ENCODE assay signal across 18 cellular contexts in genomic region chr6:109050447-109051102, GRCh38. TPM values are rescaled to one million over a fixed set of nuclear protein-coding genes. Genes with fewer than 3 reads are reported as not detected.
DNase-seq lines count a peak whose midpoint lies in the region; ATAC-seq, FAIRE-seq and TF ChIP-seq lines count a peak whose summit lies in the region.
"Had no signal": no experiment of that assay in that cellular context is flagged by ENCODE, and none has a peak within 500 bp of the region (broad histone marks: within the 10 kb centered on the region; RNA-seq: fewer than 3 reads in every experiment).

No MANE protein-coding gene starts in this region.

- TF ChIP-seq EP300 in HepG2 (IDR thresholded peaks at IDR 0.05; ENCODE audit: low read depth in 2 of 2, low read length in 2 of 2) (peak in 1 of 2 experiments; percentile 67; a peak in 1 of 4 replicates), HepG2 (CRISPR knock-in tag; IDR thresholded peaks at IDR 0.05; ENCODE audit: borderline replicate concordance) (no peak), stomach (IDR thresholded peaks at IDR 0.05) (no peak)

- H3K27me3 Mint-ChIP-seq in WTC11 (ENCODE audit: low read depth) = no peaks in the 10 kb centered on the region
- H3K27me3 Mint-ChIP-seq: CD4-positive, alpha-beta T cell had no signal

- peak; percentile 37 for FAIRE-seq in HepG2 (lab: Jason Lieb, UNC)
- FAIRE-seq: HTR-8/SVneo had no signal

- 0 out of 2 replicates have a peak overlapping the region, but pooled peaks have one; percentile 36 for H3K27ac Mint-ChIP-seq in WTC11
- H3K27ac Mint-ChIP-seq: CD4-positive, alpha-beta T cell; GM23338 had no signal

- H3K79me2 ChIP-seq in HepG2 (ENCODE audit: insufficient read depth, low read length) = no peaks in the 10 kb centered on the region

- H2AFZ ChIP-seq in HepG2 (ENCODE audit: low read length) = no peak overlapping the region
- H2AFZ ChIP-seq: GM23338 had no signal

- WGBS in HepG2 (ENCODE audit: low lambda C conversion rate) = 0% methylated on average over 1 of the region's 1 CpG
- 71% methylated on average over 1 of the region's 1 CpG for WGBS in right lobe of liver (ENCODE audit: insufficient coverage, low coverage, low lambda C conversion rate, missing lambda C conversion rate)
- 62 to 71% methylated on average over 1 of the region's 1 CpG for WGBS in testis, 2 donors
- 62 to 84% (median 71%) methylated on average over 1 of the region's 1 CpG for WGBS in stomach, 5 donors

- H3K4me1 Mint-ChIP-seq in WTC11 = peaks cover 13% of the 10 kb centered on the region

- intact Hi-C loops in HepG2 (cut with micrococcal nuclease; ENCODE audit: unreplicated experiment) (loop anchor here (1.0 to 2.0 kb wide), 2 partner anchors 9 to 42 kb away; no protein-coding TSS in a partner anchor), right lobe of liver (cut with DNase I) (no loop called here), testis (cut with DNase I; ENCODE audit: low total_unique reads) (no loop called here), Right ventricle myocardium superior (cut with DNase I) (no loop called here), stomach (cut with DNase I; ENCODE audit: low total_unique reads) (no loop called here)

- H3K36me3 ChIP-seq in HepG2 (replicated peaks in 1 of 2; ENCODE audit: control insufficient read depth in 1 of 2, insufficient read depth in 2 of 2, low read length in 2 of 2) (no peaks in the 10 kb centered on the region), right lobe of liver (no peaks in the 10 kb centered on the region), testis (ENCODE audit: low read depth, missing control alignments) (no peaks in the 10 kb centered on the region), stomach (no peaks in the 10 kb centered on the region)

- H3K4me3 ChIP-seq in HepG2 (replicated peaks in 1 of 3; ENCODE audit: insufficient read depth in 1 of 3, low read depth in 2 of 3, low read length in 3 of 3) (no peak overlapping the region), right lobe of liver (no peak overlapping the region), testis (no peak overlapping the region), stomach (no peak overlapping the region)
- H3K4me3 ChIP-seq: GM23338 had no signal

- no peaks in the 10 kb centered on the region for H3K27me3 ChIP-seq in HepG2 (ENCODE audit: control insufficient read depth in 1 of 2, insufficient read depth in 2 of 2, low read length in 2 of 2)
- no peaks in the 10 kb centered on the region for H3K27me3 ChIP-seq in right lobe of liver
- no peaks in the 10 kb centered on the region for H3K27me3 ChIP-seq in layer of hippocampus (ENCODE audit: control insufficient read depth, insufficient read depth, low read length)
- no peaks in the 10 kb centered on the region for H3K27me3 ChIP-seq in testis
- H3K27me3 ChIP-seq in stomach = no peaks in the 10 kb centered on the region

- no peaks in the 10 kb centered on the region for H3K9me3 ChIP-seq in HepG2 (ENCODE audit: low read length)
- no peaks in the 10 kb centered on the region for H3K9me3 ChIP-seq in right lobe of liver
- no peaks in the 10 kb centered on the region for H3K9me3 ChIP-seq in testis
- H3K9me3 ChIP-seq in stomach = no peaks in the 10 kb centered on the region
- H3K9me3 ChIP-seq: Caco-2 had no signal

- TF ChIP-seq POLR2A in HepG2 (IDR thresholded peaks at IDR 0.05; ENCODE audit: insufficient read depth in 1 of 2, low read depth in 2 of 2, low read length in 2 of 2) (no peak), right lobe of liver (IDR thresholded peaks at IDR 0.05) (no peak), testis (IDR thresholded peaks at IDR 0.05) (no peak), stomach (IDR thresholded peaks at IDR 0.05) (no peak)

- POLR2A ChIA-PET in HepG2 (lab: Yijun Ruan, JAX) = interaction anchor here (1.0 to 1.4 kb wide), 3 partner anchors 41 to 492 kb away, joined by 4 to 7 read pairs (median 5); partner anchors contain the start of genes CEP57L1 and SESN1
- POLR2A ChIA-PET in WTC11 (lab: Charles Lee) = interaction anchor here (1.3 kb wide), 1 partner anchor 105 kb away, joined by 3 read pairs; no protein-coding TSS in a partner anchor

- H3K4me2 ChIP-seq in HepG2 (ENCODE audit: low read depth, low read length) = peak overlapping the region; percentile 59
- H3K4me2 ChIP-seq: GM23338 had no signal

- peak; percentile 85 for ATAC-seq in HepG2
- ATAC-seq in right lobe of liver = no peak
- ATAC-seq in WTC11 = no peak
- ATAC-seq in Right ventricle myocardium superior (ENCODE audit: poor library complexity) = no peak
- ATAC-seq: GM23338, Panc1 had no signal

- peaks cover 17% of the 10 kb centered on the region for H3K9me3 Mint-ChIP-seq in WTC11
- H3K9me3 Mint-ChIP-seq: CD4-positive, alpha-beta T cell had no signal

- no peak for TF ChIP-seq CTCF in HepG2 (CRISPR knock-in tag; IDR thresholded peaks at IDR 0.05)
- TF ChIP-seq CTCF in right lobe of liver (IDR thresholded peaks at IDR 0.05) = no peak
- no peak for TF ChIP-seq CTCF in WTC11 (IDR thresholded peaks at IDR 0.05)
- no peak for TF ChIP-seq CTCF in testis (IDR thresholded peaks at IDR 0.05)
- no peak for TF ChIP-seq CTCF in stomach (IDR thresholded peaks at IDR 0.05)

- H3K27ac ChIP-seq in HepG2 (ENCODE audit: extremely low read length, insufficient read depth, low read length) (peak overlapping the region; percentile 52), right lobe of liver (no peak overlapping the region), layer of hippocampus (ENCODE audit: low read depth, low read length) (peak overlapping the region; percentile 10), testis (peak overlapping the region; percentile 49 to 79), stomach (no peak overlapping the region)

- in situ Hi-C loops in HepG2 (cut with HindIII; ENCODE audit: extremely low pct_ligation_motif_present, low pct_unique_long_range_greater_than_20kb) = no loop called here

- TF ChIP-seq RAD21 in HepG2 (CRISPR knock-in tag; IDR thresholded peaks at IDR 0.05) = no peak

- peaks cover 13% of the 10 kb centered on the region for H3K36me3 Mint-ChIP-seq in WTC11

- CTCF ChIA-PET in HepG2 (lab: Yijun Ruan, JAX; ENCODE audit: low intra/inter-chr PET ratio, low total read pairs) (interaction anchor here (1.0 kb wide), 1 partner anchor 23 kb away, joined by 3 read pairs; no protein-coding TSS in a partner anchor), WTC11 (lab: Charles Lee) (no interaction called here)

- BruUV-seq in HepG2 (replicated peaks; lab: Mats Ljungman, UMichigan) = no TSS peak

- H3K4me3 Mint-ChIP-seq in WTC11 = no peak overlapping the region
- H3K4me3 Mint-ChIP-seq: CD4-positive, alpha-beta T cell; GM23338 had no signal

- H3K4me1 ChIP-seq in HepG2 (ENCODE audit: insufficient read depth, low read length) = peaks cover 48% of the 10 kb centered on the region
- H3K4me1 ChIP-seq in right lobe of liver = no peaks in the 10 kb centered on the region
- H3K4me1 ChIP-seq in testis = peaks cover 23% of the 10 kb centered on the region
- peaks cover 0 to 45% (median 22%) of the 10 kb centered on the region in 4 donors for H3K4me1 ChIP-seq in stomach

- H3K9ac ChIP-seq in HepG2 (ENCODE audit: insufficient read depth, low read depth, low read length) = peak overlapping the region; percentile 27; the same call in 1 of the 2 replicates

- peak; percentile 78 for DNase-seq in HepG2 (ENCODE audit: low spot score)
- DNase-seq in right lobe of liver = no peak
- DNase-seq in WTC11 (ENCODE audit: low spot score) = no peak
- DNase-seq in testis = no peak
- DNase-seq in cortex of kidney (lab: John Stamatoyannopoulos, UW) = no peak
- no peak for DNase-seq in Right ventricle myocardium superior
- no peak for DNase-seq in stomach
- DNase-seq: Caco-2; CD4-positive, alpha-beta T cell; GF-D8; Kasumi-1; NCI-H1105 treated with DMSO at 0.1 percent for 48 hours; NCI-H1694; NCI-H510A had no signal

- no peaks in the 10 kb centered on the region for H4K20me1 ChIP-seq in HepG2 (ENCODE audit: insufficient read depth, low read length)

RNA-seq across cellular contexts. Expression of gene SESN1, which starts 44.1 kb away (rescaled TPM):
- total RNA-seq in HepG2 (2016; rRNA removed; fragmentation: Illumina TruSeq; extraction: Trizol) = 44.7 and 52.1 TPM in 2 replicates
- 5.9 and 6.4 TPM in 2 replicates for total RNA-seq in HepG2 (2016; cell fraction: cytosol; rRNA removed; fragmentation: Illumina TruSeq; extraction: Trizol; ENCODE audit: low read depth)
- total RNA-seq in HepG2 (2016; cell fraction: insoluble cytoplasmic fraction; rRNA removed; fragmentation: Illumina TruSeq; extraction: Trizol) = 44.0 and 53.7 TPM in 2 replicates
- total RNA-seq in HepG2 (2016; cell fraction: membrane; rRNA removed; fragmentation: Illumina TruSeq; extraction: Trizol) = 18.5 and 19.2 TPM in 2 replicates
- 41.0 and 44.1 TPM in 2 replicates for total RNA-seq in HepG2 (2016; cell fraction: nucleus; rRNA removed; fragmentation: Illumina TruSeq; extraction: Trizol)
- 20.6 and 24.9 TPM in 2 replicates for polyA plus RNA-seq in HepG2 (2011; rRNA removed)
- polyA plus RNA-seq in HepG2 (2011; cell fraction: cytosol; rRNA removed) = 8.7 and 12.4 TPM in 2 replicates
- 18.6 and 19.8 TPM in 2 replicates for polyA plus RNA-seq in HepG2 (2011; cell fraction: nucleus; rRNA removed)
- polyA plus RNA-seq in HepG2 (2012) = 16.9 and 20.3 TPM in 2 replicates
- polyA plus RNA-seq in HepG2 (2016; cell fraction: cytosol; fragmentation: Illumina TruSeq; extraction: Trizol; ENCODE audit: low read depth) = 3.6 TPM in 2 replicates
- 46.8 and 47.5 TPM in 2 replicates for polyA plus RNA-seq in HepG2 (2016; cell fraction: insoluble cytoplasmic fraction; fragmentation: Illumina TruSeq; extraction: Trizol; ENCODE audit: low read depth)
- polyA plus RNA-seq in HepG2 (2016; cell fraction: membrane; fragmentation: Illumina TruSeq; extraction: Trizol; ENCODE audit: low read depth) = 9.9 and 10.9 TPM in 2 replicates
- polyA plus RNA-seq in HepG2 (2016; cell fraction: nucleus; fragmentation: Illumina TruSeq; extraction: Trizol; ENCODE audit: insufficient read depth, low read depth) = 40.6 and 43.2 TPM in 2 replicates
- polyA minus RNA-seq in HepG2 (2011; rRNA and poly(A)+ RNA removed; ENCODE audit: low replicate concordance) = 15.1 and 39.9 TPM in 2 replicates
- 14.2 and 14.6 TPM in 2 replicates for polyA minus RNA-seq in HepG2 (2011; cell fraction: cytosol; rRNA and poly(A)+ RNA removed)
- polyA minus RNA-seq in HepG2 (2011; cell fraction: nucleus; rRNA and poly(A)+ RNA removed) = 66.0 and 72.1 TPM in 2 replicates
- 10 to 100 TPM in 5 of 6 experiments, 1 to 10 TPM in 1; 8.7 to 17.1 (median 11.9) TPM for total RNA-seq in right lobe of liver
- total RNA-seq in WTC11 (2021) = 22.2 to 30.2 TPM (median 22.5 TPM) in 3 replicates
- total RNA-seq in testis = 100 to 1,000 TPM; 132 to 152 TPM
- polyA plus RNA-seq in testis (ENCODE audit: insufficient read depth, low read depth, low replicate concordance) = 82.0 TPM
- total RNA-seq in Right ventricle myocardium superior = 64.1 TPM
- total RNA-seq in stomach = 100 to 1,000 TPM in 2 of 5 donors, 10 to 100 TPM in 3; 11.0 to 201 (median 40.2) TPM
- 10 to 100 TPM; 20.7 to 38.5 (median 28.1) TPM for polyA plus RNA-seq in stomach

RNA-seq across cellular contexts. Expression of gene CEP57L1, which starts 44.7 kb away (rescaled TPM):
- total RNA-seq in HepG2 (2016; rRNA removed; fragmentation: Illumina TruSeq; extraction: Trizol) = 15.5 and 20.7 TPM in 2 replicates
- 20.5 and 21.1 TPM in 2 replicates for total RNA-seq in HepG2 (2016; cell fraction: cytosol; rRNA removed; fragmentation: Illumina TruSeq; extraction: Trizol; ENCODE audit: low read depth)
- total RNA-seq in HepG2 (2016; cell fraction: insoluble cytoplasmic fraction; rRNA removed; fragmentation: Illumina TruSeq; extraction: Trizol) = 16.4 and 22.3 TPM in 2 replicates
- total RNA-seq in HepG2 (2016; cell fraction: membrane; rRNA removed; fragmentation: Illumina TruSeq; extraction: Trizol) = 12.0 and 13.3 TPM in 2 replicates
- total RNA-seq in HepG2 (2016; cell fraction: nucleus; rRNA removed; fragmentation: Illumina TruSeq; extraction: Trizol) = 12.7 and 13.1 TPM in 2 replicates
- 5.5 and 7.7 TPM in 2 replicates for polyA plus RNA-seq in HepG2 (2011; rRNA removed)
- 2.6 TPM in 2 replicates for polyA plus RNA-seq in HepG2 (2011; cell fraction: cytosol; rRNA removed)
- polyA plus RNA-seq in HepG2 (2011; cell fraction: nucleus; rRNA removed) = 3.6 and 5.3 TPM in 2 replicates
- polyA plus RNA-seq in HepG2 (2012) = 3.4 and 6.8 TPM in 2 replicates
- polyA plus RNA-seq in HepG2 (2016; cell fraction: cytosol; fragmentation: Illumina TruSeq; extraction: Trizol; ENCODE audit: low read depth) = 1.7 and 3.0 TPM in 2 replicates
- polyA plus RNA-seq in HepG2 (2016; cell fraction: insoluble cytoplasmic fraction; fragmentation: Illumina TruSeq; extraction: Trizol; ENCODE audit: low read depth) = 15.9 and 16.9 TPM in 2 replicates
- 4.1 and 4.6 TPM in 2 replicates for polyA plus RNA-seq in HepG2 (2016; cell fraction: membrane; fragmentation: Illumina TruSeq; extraction: Trizol; ENCODE audit: low read depth)
- 9.7 and 9.9 TPM in 2 replicates for polyA plus RNA-seq in HepG2 (2016; cell fraction: nucleus; fragmentation: Illumina TruSeq; extraction: Trizol; ENCODE audit: insufficient read depth, low read depth)
- polyA minus RNA-seq in HepG2 (2011; rRNA and poly(A)+ RNA removed; ENCODE audit: low replicate concordance) = 3.1 and 14.4 TPM in 2 replicates
- 6.2 and 6.4 TPM in 2 replicates for polyA minus RNA-seq in HepG2 (2011; cell fraction: cytosol; rRNA and poly(A)+ RNA removed)
- polyA minus RNA-seq in HepG2 (2011; cell fraction: nucleus; rRNA and poly(A)+ RNA removed) = 15.9 and 20.3 TPM in 2 replicates
- total RNA-seq in right lobe of liver = 1 to 10 TPM; 6.3 to 9.5 (median 7.6) TPM
- total RNA-seq in WTC11 (2021) = 12.2 to 13.3 TPM (median 13.1 TPM) in 3 replicates
- total RNA-seq in testis = 10 to 100 TPM; 32.7 to 50.6 TPM
- 32.5 TPM for polyA plus RNA-seq in testis (ENCODE audit: insufficient read depth, low read depth, low replicate concordance)
- 6.3 TPM for total RNA-seq in Right ventricle myocardium superior
- 10 to 100 TPM in 4 of 5 donors, not detected in 1; 13.8 to 63.6 (median 29.4) TPM for total RNA-seq in stomach
- 10 to 100 TPM in 1 of 3 donors, 1 to 10 TPM in 2; 4.5 to 10.3 (median 6.1) TPM for polyA plus RNA-seq in stomach

Comparison
In these comparisons a context has a peak if more than half of its experiments do, and no peak if none do; other contexts are left out.
1. H3K27ac ChIP-seq: peak in HepG2 (single experiment), layer of hippocampus (single experiment) and testis (2 of 2); none in right lobe of liver (0 of 3) and stomach (0 of 5).
2. Of the 50 proteins assayed by ChIP-seq in both HepG2 and WTC11: peak only in HepG2: FOXP4 and TCF7; only in WTC11: GABPB1; in both: none; in neither: 45; mixed calls (peak in some experiments, not most) for 2.